Comparison of ENCODE assay signal across 10 cellular contexts in the genomic region with DNA sequence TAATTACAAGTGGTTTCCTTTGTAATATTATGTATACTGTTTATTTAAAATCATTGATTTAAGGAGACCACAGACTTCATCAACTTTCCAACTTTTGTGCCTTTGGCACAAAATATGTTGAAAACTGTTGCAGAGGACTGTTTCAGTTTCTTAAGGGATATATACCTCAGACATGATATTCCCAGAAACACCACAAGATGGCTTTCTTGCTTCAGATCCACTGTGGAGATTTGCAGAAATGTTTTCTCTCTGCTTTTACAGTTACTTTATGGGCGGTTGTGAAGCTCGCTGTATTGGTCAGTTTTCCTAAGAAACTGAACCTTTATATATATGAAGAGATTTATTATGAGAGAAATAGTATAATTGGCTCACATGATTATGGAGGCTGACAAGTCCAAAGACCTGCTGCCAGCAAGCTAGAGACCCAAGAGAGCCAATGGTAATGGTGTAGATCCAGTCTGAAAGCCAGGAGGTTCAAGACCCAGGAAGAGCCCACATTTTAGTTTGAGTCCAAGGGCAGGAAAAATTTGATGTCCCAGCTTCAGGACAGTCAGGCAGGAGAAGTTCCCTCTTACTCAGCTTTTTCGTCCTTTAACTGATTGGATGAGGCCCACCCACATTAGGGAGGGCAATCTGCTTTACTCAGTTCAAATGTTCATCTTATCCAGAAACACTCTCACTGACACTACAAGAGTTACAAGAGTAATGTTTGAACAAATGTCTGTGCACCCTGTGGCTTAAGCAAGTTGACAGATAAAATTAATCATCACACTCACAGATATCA. TPM values are rescaled to one million over a fixed set of nuclear protein-coding genes. Genes with fewer than 3 reads are reported as not detected.
DNase-seq lines count a peak whose midpoint lies in the region; ATAC-seq and TF ChIP-seq lines count a peak whose summit lies in the region.
"Had no signal": no experiment of that assay in that cellular context is flagged by ENCODE, and none has a peak within 500 bp of the region (broad histone marks: within the 10 kb centered on the region; RNA-seq: fewer than 3 reads in every experiment).

No MANE protein-coding gene starts in this region.

- no peak for TF ChIP-seq EP300 in neural cell (conservative IDR thresholded peaks at IDR 0.05; ENCODE audit: poor library complexity, severe bottlenecking)

- no peaks in the 10 kb centered on the region for H4K20me1 ChIP-seq in DND-41 (ENCODE audit: insufficient read depth, low read length)
- no peaks in the 10 kb centered on the region for H4K20me1 ChIP-seq in OCI-LY1 (ENCODE audit: insufficient read depth, low read length)
- no peaks in the 10 kb centered on the region for H4K20me1 ChIP-seq in neural cell (ENCODE audit: insufficient read depth)

- no peak overlapping the region for H3K9ac ChIP-seq in DND-41 (ENCODE audit: low read depth, low read length)
- H3K9ac ChIP-seq in OCI-LY1 (ENCODE audit: low read length): no peak overlapping the region
- H3K9ac ChIP-seq in neural cell (ENCODE audit: low read length): no peak overlapping the region

- H3K9me2 ChIP-seq in OCI-LY1 (ENCODE audit: low read depth, low read length) (no peaks in the 10 kb centered on the region), neural cell (ENCODE audit: insufficient read depth, low read length) (no peaks in the 10 kb centered on the region)

- H3K27me3 ChIP-seq in DND-41 (ENCODE audit: insufficient read depth, low read length, poor library complexity) (no peaks in the 10 kb centered on the region), OCI-LY1 (ENCODE audit: insufficient read depth, low read length) (no peaks in the 10 kb centered on the region), neural cell (ENCODE audit: insufficient read depth, low read depth, low read length) (no peaks in the 10 kb centered on the region)
- H3K27me3 ChIP-seq: neutrophil, SJCRH30 had no signal

- ATAC-seq in DND-41 (ENCODE audit: insufficient read depth, low read depth) (no peak; the same call in 2 of the 3 replicates), GM21526 (IDR thresholded peaks at IDR 0.05; ENCODE audit: low FRiP score, unreplicated experiment) (no peak), T-helper 17 cell (no peak), HG02763 (IDR thresholded peaks at IDR 0.05; ENCODE audit: unreplicated experiment) (no peak)

- H3K36me3 ChIP-seq in DND-41 (ENCODE audit: insufficient read depth, low read length) (no peaks in the 10 kb centered on the region), OCI-LY1 (ENCODE audit: insufficient read depth, low read length) (no peaks in the 10 kb centered on the region), neural cell (ENCODE audit: insufficient read depth, low read length) (no peaks in the 10 kb centered on the region)
- H3K36me3 ChIP-seq: neutrophil, SJCRH30 had no signal

- no peak overlapping the region for H3K27ac ChIP-seq in DND-41 (ENCODE audit: low read length)
- no peak overlapping the region for H3K27ac ChIP-seq in OCI-LY1 (ENCODE audit: low read depth, low read length, poor library complexity, severe bottlenecking)
- H3K27ac ChIP-seq in neural cell (ENCODE audit: low read length): no peak overlapping the region
- H3K27ac ChIP-seq: neutrophil, SJCRH30 had no signal

- H3K9me3 ChIP-seq in DND-41 (ENCODE audit: insufficient read depth, low read length, severe bottlenecking): no peaks in the 10 kb centered on the region
- H3K9me3 ChIP-seq in OCI-LY1 (ENCODE audit: low read length): no peaks in the 10 kb centered on the region
- H3K9me3 ChIP-seq in neural cell (ENCODE audit: low read length): no peaks in the 10 kb centered on the region
- no peaks in the 10 kb centered on the region for H3K9me3 ChIP-seq in T-helper 17 cell (ENCODE audit: control insufficient read depth, low read length, poor library complexity, severe bottlenecking)
- H3K9me3 ChIP-seq: neutrophil, SJCRH30 had no signal

- no peak for DNase-seq in DND-41
- peak; percentile 44 for DNase-seq in HEK293T (ENCODE audit: extremely low spot score)
- peak; percentile 39 for DNase-seq in epidermal melanocyte (ENCODE audit: insufficient read length, low spot score)
- DNase-seq in T-helper 17 cell: no peak

- H3K27ac Mint-ChIP-seq in T-helper 17 cell: no peak overlapping the region

- POLR2A ChIA-PET in HEK293T (lab: Yijun Ruan, JAX): no interaction called here

- H2AFZ ChIP-seq in DND-41 (ENCODE audit: low read depth, low read length) (no peak overlapping the region), OCI-LY1 (ENCODE audit: low read length) (no peak overlapping the region), neural cell (ENCODE audit: low read depth, low read length) (no peak overlapping the region)

- no peaks in the 10 kb centered on the region for H3K4me1 Mint-ChIP-seq in T-helper 17 cell

- no peaks in the 10 kb centered on the region for H3K36me3 Mint-ChIP-seq in T-helper 17 cell (ENCODE audit: low read depth)

- CTCF ChIA-PET in HEK293T (lab: Yijun Ruan, JAX): interaction anchor here (0.7 to 5.8 kb wide), 4 partner anchors 86 to 118 kb away, joined by 3 to 47 read pairs (median 4); a partner anchor contains a TSS

- H3F3A ChIP-seq in OCI-LY1 (ENCODE audit: insufficient read depth, low read length) (no peaks in the 10 kb centered on the region), neural cell (ENCODE audit: insufficient read depth, low read length, poor library complexity, severe bottlenecking) (no peaks in the 10 kb centered on the region)

- no peaks in the 10 kb centered on the region for H3K79me2 ChIP-seq in DND-41 (ENCODE audit: insufficient read depth, low read length)
- H3K79me2 ChIP-seq in OCI-LY1 (ENCODE audit: insufficient read depth, low read length): no peaks in the 10 kb centered on the region
- no peaks in the 10 kb centered on the region for H3K79me2 ChIP-seq in neural cell (replicated peaks; ENCODE audit: insufficient read depth, low read length)

- H3K27me3 Mint-ChIP-seq in T-helper 17 cell: no peaks in the 10 kb centered on the region

- TF ChIP-seq RAD21 in neural cell (conservative IDR thresholded peaks at IDR 0.05): peak; percentile 59

- no peak overlapping the region for H3K4me3 Mint-ChIP-seq in T-helper 17 cell

- TF ChIP-seq CTCF in DND-41 (IDR thresholded peaks at IDR 0.05; ENCODE audit: borderline replicate concordance, extremely low read depth, low read length, poor library complexity, severe bottlenecking) (peak; percentile 39), OCI-LY1 (IDR thresholded peaks at IDR 0.05; ENCODE audit: low read length) (peak; percentile 34; the same call in 1 of the 2 replicates), neural cell (IDR thresholded peaks at IDR 0.05; ENCODE audit: poor library complexity, severe bottlenecking) (peak; percentile 60)

- H3K4me2 ChIP-seq in DND-41 (ENCODE audit: insufficient read depth, low read length) (no peak overlapping the region), OCI-LY1 (ENCODE audit: low read length) (no peak overlapping the region), neural cell (ENCODE audit: low read length) (no peak overlapping the region)

- H3K4me3 ChIP-seq in DND-41 (ENCODE audit: low read depth in 1 of 2, low read length in 2 of 2): no peak overlapping the region
- H3K4me3 ChIP-seq in OCI-LY1 (ENCODE audit: low read depth, low read length, poor library complexity, severe bottlenecking): no peak overlapping the region
- H3K4me3 ChIP-seq in neural cell (ENCODE audit: low read length): no peak overlapping the region
- H3K4me3 ChIP-seq: SJCRH30 had no signal

- H3K4me1 ChIP-seq in DND-41 (ENCODE audit: insufficient read depth, low read length): no peaks in the 10 kb centered on the region
- no peaks in the 10 kb centered on the region for H3K4me1 ChIP-seq in OCI-LY1 (ENCODE audit: insufficient read depth, low read length, severe bottlenecking)
- H3K4me1 ChIP-seq: SJCRH30 had no signal

TF ChIP-seq in HEK293T, 16 proteins besides CTCF, POLR2A, EP300 and RAD21 (continues in another document):
- TF ChIP-seq BHLHE40 (IDR thresholded peaks at IDR 0.05; ENCODE audit: borderline replicate concordance) (no peak), HDGF (IDR thresholded peaks at IDR 0.05; ENCODE audit: borderline replicate concordance) (no peak), FOXM1 (IDR thresholded peaks at IDR 0.05; ENCODE audit: borderline replicate concordance) (no peak), CTBP1 (IDR thresholded peaks at IDR 0.05; ENCODE audit: borderline replicate concordance) (no peak), NFRKB (IDR thresholded peaks at IDR 0.05) (no peak), LEF1 (IDR thresholded peaks at IDR 0.05; ENCODE audit: borderline replicate concordance) (no peak), FOXK2 (IDR thresholded peaks at IDR 0.05) (no peak), SP1 (IDR thresholded peaks at IDR 0.05) (no peak)
- TF ChIP-seq, protein P1, sequence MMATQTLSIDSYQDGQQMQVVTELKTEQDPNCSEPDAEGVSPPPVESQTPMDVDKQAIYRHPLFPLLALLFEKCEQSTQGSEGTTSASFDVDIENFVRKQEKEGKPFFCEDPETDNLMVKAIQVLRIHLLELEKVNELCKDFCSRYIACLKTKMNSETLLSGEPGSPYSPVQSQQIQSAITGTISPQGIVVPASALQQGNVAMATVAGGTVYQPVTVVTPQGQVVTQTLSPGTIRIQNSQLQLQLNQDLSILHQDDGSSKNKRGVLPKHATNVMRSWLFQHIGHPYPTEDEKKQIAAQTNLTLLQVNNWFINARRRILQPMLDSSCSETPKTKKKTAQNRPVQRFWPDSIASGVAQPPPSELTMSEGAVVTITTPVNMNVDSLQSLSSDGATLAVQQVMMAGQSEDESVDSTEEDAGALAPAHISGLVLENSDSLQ (IDR thresholded peaks at IDR 0.05): no peak

TF ChIP-seq in neural cell, 6 proteins besides CTCF, POLR2A, EP300 and RAD21:
- TF ChIP-seq SMC3 (conservative IDR thresholded peaks at IDR 0.05; ENCODE audit: poor library complexity): peak; percentile 73
- no peak for TF ChIP-seq MXI1 (conservative IDR thresholded peaks at IDR 0.05; ENCODE audit: poor library complexity, severe bottlenecking)
TF ChIP-seq in neural cell: peak in this region for 1.

RNA-seq across cellular contexts. Expression of a gene that starts 12.8 kb away (rescaled TPM):
- polyA plus RNA-seq in neural cell: 0.09 TPM in 1 of 2 replicates, not detected in the other
- polyA minus RNA-seq in neural cell: 0.23 TPM in 1 of 2 replicates, not detected in the other
- under 1 TPM in 1 of 2 donors, not detected in 1; 0.97 TPM for total RNA-seq in T-helper 17 cell
- total RNA-seq: SJCRH30 had no signal

Comparison
In these comparisons a context has a peak if more than half of its experiments do, and no peak if none do; other contexts are left out.
1. DNase-seq: peak in HEK293T (single experiment) and epidermal melanocyte (single experiment); none in DND-41 (single experiment) and T-helper 17 cell (0 of 3).
2. Peak in every context shown above with its lines, with median percentiles within 50 percentile points of each other: CTCF ChIP-seq.